In genomic region chr6:41028618-41029486, GRCh38 we compare ENCODE assay signal across 10 cellular contexts. TPM values are rescaled to one million over a fixed set of nuclear protein-coding genes. Genes with fewer than 3 reads are reported as not detected.
A peak's percentile ranks its signal among the peaks of the same experiment; 100 is the strongest.
DNase-seq lines count a peak whose midpoint lies in the region; ATAC-seq and TF ChIP-seq lines count a peak whose summit lies in the region.
"Had no signal": no experiment of that assay in that cellular context is flagged by ENCODE, and none has a peak within 500 bp of the region (broad histone marks: within the 10 kb centered on the region; RNA-seq: fewer than 3 reads in every experiment).

No MANE protein-coding gene starts in this region.

- ATAC-seq in CD8-positive, alpha-beta T cell: peak; percentile 7
- peak; percentile 32 for ATAC-seq in HG02610 (IDR thresholded peaks at IDR 0.05; ENCODE audit: unreplicated experiment)
- ATAC-seq in activated T-cell treated with anti-CD3 and anti-CD28 coated beads, Interleukin-2, amount 50 U/mL, for 72 hours (replicated peaks in 1 of 2): peak in 1 of 2 donors; percentile 1

- peak overlapping the region; percentile 84 for H3K4me3 Mint-ChIP-seq in CD8-positive, alpha-beta T cell
- H3K4me3 Mint-ChIP-seq in activated T-cell treated with anti-CD3 and anti-CD28 coated beads, Interleukin-2, amount 50 U/mL, for 72 hours: peak overlapping the region; percentile 60 to 85

- H3K4me1 Mint-ChIP-seq in CD8-positive, alpha-beta T cell (ENCODE audit: low read depth): peaks cover 21% of the 10 kb centered on the region
- H3K4me1 Mint-ChIP-seq in activated T-cell treated with anti-CD3 and anti-CD28 coated beads, Interleukin-2, amount 50 U/mL, for 72 hours (ENCODE audit: low read depth): peaks cover 23% of the 10 kb centered on the region

- no peaks in the 10 kb centered on the region for H3K27me3 ChIP-seq in CD8-positive, alpha-beta T cell (ENCODE audit: insufficient read depth, low read length)
- no peaks in the 10 kb centered on the region for H3K27me3 ChIP-seq in stomach

- H3K9me3 ChIP-seq in CD8-positive, alpha-beta T cell (ENCODE audit: low read length): no peaks in the 10 kb centered on the region
- no peaks in the 10 kb centered on the region for H3K9me3 ChIP-seq in stomach

- DNase-seq in CD8-positive, alpha-beta T cell: no peak
- DNase-seq in activated T-cell treated with anti-CD3 and anti-CD28 coated beads, Interleukin-2, amount 50 U/mL, for 72 hours: peak in 1 of 2 donors; percentile 8
- no peak for DNase-seq in stomach
- no peak for DNase-seq in GF-D8 (lab: John Stamatoyannopoulos, UW)
- no peak for DNase-seq in inferior parietal cortex (ENCODE audit: extremely low spot score)
- no peak for DNase-seq in dermis blood vessel endothelial cell

- H3K27ac Mint-ChIP-seq in CD8-positive, alpha-beta T cell: peak overlapping the region; percentile 74
- peak overlapping the region; percentile 47 for H3K27ac Mint-ChIP-seq in activated T-cell treated with anti-CD3 and anti-CD28 coated beads, Interleukin-2, amount 50 U/mL, for 72 hours

- no peaks in the 10 kb centered on the region for H3K9me3 Mint-ChIP-seq in CD8-positive, alpha-beta T cell
- no peaks in the 10 kb centered on the region for H3K9me3 Mint-ChIP-seq in activated T-cell treated with anti-CD3 and anti-CD28 coated beads, Interleukin-2, amount 50 U/mL, for 72 hours

- H3K27me3 Mint-ChIP-seq in CD8-positive, alpha-beta T cell (ENCODE audit: low read depth): no peaks in the 10 kb centered on the region
- H3K27me3 Mint-ChIP-seq in activated T-cell treated with anti-CD3 and anti-CD28 coated beads, Interleukin-2, amount 50 U/mL, for 72 hours (ENCODE audit: low read depth): no peaks in the 10 kb centered on the region

- H3K36me3 Mint-ChIP-seq in CD8-positive, alpha-beta T cell: peaks cover 6% of the 10 kb centered on the region
- H3K36me3 Mint-ChIP-seq in activated T-cell treated with anti-CD3 and anti-CD28 coated beads, Interleukin-2, amount 50 U/mL, for 72 hours (ENCODE audit: insufficient read depth in 2 of 2): no peaks in the 10 kb centered on the region

- WGBS in stomach, 5 donors: 37 to 54% (median 51%) methylated on average over 9 of the region's 9 CpGs

- no peak for TF ChIP-seq EP300 in stomach (IDR thresholded peaks at IDR 0.05)

- CTCF ChIA-PET in CD8-positive, alpha-beta T cell (lab: Charles Lee): interaction anchor here (0.8 to 3.1 kb wide), 25 partner anchors 8 to 1689 kb away, joined by 3 to 29 read pairs (median 4); partner anchors contain the start of genes APOBEC2, TSPO2 and UNC5CL

- no peaks in the 10 kb centered on the region for H3K36me3 ChIP-seq in CD8-positive, alpha-beta T cell (ENCODE audit: insufficient read depth, low read length)
- peaks cover 0 to 37% (median 6%) of the 10 kb centered on the region in 4 donors for H3K36me3 ChIP-seq in stomach

- intact Hi-C loops in CD8-positive, alpha-beta T cell (cut with DNase I, micrococcal nuclease): loop anchor here (1.0 to 5.0 kb wide), 7 partner anchors 23 to 1682 kb away; partner anchors contain the start of genes NFYA (in 1 of the 2) and OARD1 (in 1 of the 2)
- intact Hi-C loops in stomach (cut with DNase I; ENCODE audit: low total_unique reads): loop anchor here (10.0 kb wide), 1 partner anchor 114 kb away; no protein-coding TSS in a partner anchor

- TF ChIP-seq POLR2A in stomach (IDR thresholded peaks at IDR 0.05): no peak

- peak overlapping the region; percentile 67 for H3K4me3 ChIP-seq in CD8-positive, alpha-beta T cell (ENCODE audit: low read depth, low read length)
- H3K4me3 ChIP-seq in iPS-11a (ENCODE audit: low read depth, low read length): peak overlapping the region; percentile 47
- peak overlapping the region; percentile 45 to 48 (median 47) for H3K4me3 ChIP-seq in stomach

- TF ChIP-seq CTCF in CD8-positive, alpha-beta T cell (IDR thresholded peaks at IDR 0.05): no peak
- TF ChIP-seq CTCF in stomach (IDR thresholded peaks at IDR 0.05): no peak

- H3K27ac ChIP-seq in CD8-positive, alpha-beta T cell (ENCODE audit: low read depth, low read length): peak overlapping the region; percentile 35
- peak overlapping the region; percentile 71 to 88 (median 80) for H3K27ac ChIP-seq in stomach

- POLR2A ChIA-PET in CD8-positive, alpha-beta T cell (lab: Charles Lee): interaction anchor here (0.6 to 2.2 kb wide), 6 partner anchors 8 to 43 kb away, joined by 3 to 11 read pairs (median 3); partner anchors contain the start of genes NFYA and OARD1

- peaks cover 19% of the 10 kb centered on the region for H3K4me1 ChIP-seq in CD8-positive, alpha-beta T cell (ENCODE audit: insufficient read depth, low read length)
- peaks cover 15 to 50% (median 29%) of the 10 kb centered on the region in 4 donors for H3K4me1 ChIP-seq in stomach

RNA-seq across cellular contexts. Expression of gene UNC5CL, which starts 10.2 kb away (rescaled TPM):
- 1 to 10 TPM; 1.4 to 2.3 TPM for total RNA-seq in CD8-positive, alpha-beta T cell
- total RNA-seq in activated T-cell treated with anti-CD3 and anti-CD28 coated beads, Interleukin-2, amount 50 U/mL, for 72 hours: 1 to 10 TPM; 4.0 to 5.5 TPM
- total RNA-seq in stomach: 10 to 100 TPM in 4 of 5 donors, 1 to 10 TPM in 1; 2.3 to 84.8 (median 58.3) TPM
- 10 to 100 TPM in 1 of 3 donors, 1 to 10 TPM in 2; 4.4 to 13.0 (median 9.7) TPM for polyA plus RNA-seq in stomach
- total RNA-seq in dermis blood vessel endothelial cell: 0.14 and 0.17 TPM in 2 replicates

RNA-seq across cellular contexts. Expression of gene TSPO2, which starts 13.4 kb away (rescaled TPM):
- not detected for total RNA-seq in CD8-positive, alpha-beta T cell
- total RNA-seq in activated T-cell treated with anti-CD3 and anti-CD28 coated beads, Interleukin-2, amount 50 U/mL, for 72 hours: not detected
- total RNA-seq in stomach: not detected
- 1 to 10 TPM in 1 of 3 donors, under 1 TPM in 2; 0.15 to 1.4 (median 0.92) TPM for polyA plus RNA-seq in stomach
- total RNA-seq in dermis blood vessel endothelial cell: not detected in 2 replicates
- total RNA-seq: LHCN-M2, pulmonary artery endothelial cell had no signal

RNA-seq across cellular contexts. Expression of gene APOBEC2, which starts 24.1 kb away (rescaled TPM):
- total RNA-seq in CD8-positive, alpha-beta T cell: not detected
- total RNA-seq in activated T-cell treated with anti-CD3 and anti-CD28 coated beads, Interleukin-2, amount 50 U/mL, for 72 hours: not detected
- total RNA-seq in stomach: 10 to 100 TPM in 1 of 5 donors, 1 to 10 TPM in 1, not detected in 3; 7.2 to 12.6 TPM
- polyA plus RNA-seq in stomach: 10 to 100 TPM in 2 of 3 donors, 1 to 10 TPM in 1; 7.6 to 36.7 (median 11.3) TPM
- 0.19 TPM in 1 of 2 replicates, not detected in the other for total RNA-seq in dermis blood vessel endothelial cell
- total RNA-seq: pulmonary artery endothelial cell had no signal

RNA-seq across cellular contexts. Expression of gene OARD1, which starts 43.3 kb away (rescaled TPM):
- 10 to 100 TPM; 20.8 to 27.2 TPM for total RNA-seq in CD8-positive, alpha-beta T cell
- 10 to 100 TPM; 62.7 to 73.1 TPM for total RNA-seq in activated T-cell treated with anti-CD3 and anti-CD28 coated beads, Interleukin-2, amount 50 U/mL, for 72 hours
- 10 to 100 TPM in 3 of 5 donors, 1 to 10 TPM in 2; 1.2 to 39.7 (median 26.4) TPM for total RNA-seq in stomach
- polyA plus RNA-seq in stomach: 10 to 100 TPM; 36.1 to 69.0 (median 36.6) TPM
- total RNA-seq in dermis blood vessel endothelial cell: 11.2 and 11.6 TPM in 2 replicates

RNA-seq across cellular contexts. Expression of gene NFYA, which starts 43.9 kb away (rescaled TPM):
- total RNA-seq in CD8-positive, alpha-beta T cell: 10 to 100 TPM; 31.7 to 32.7 TPM
- 10 to 100 TPM; 32.4 to 34.4 TPM for total RNA-seq in activated T-cell treated with anti-CD3 and anti-CD28 coated beads, Interleukin-2, amount 50 U/mL, for 72 hours
- total RNA-seq in stomach (10 to 100 TPM in 4 of 5 donors, 1 to 10 TPM in 1; 8.1 to 35.0 (median 20.0) TPM), dermis blood vessel endothelial cell (16.2 and 22.6 TPM in 2 replicates)
- 1 to 10 TPM; 5.0 to 7.6 (median 5.9) TPM for polyA plus RNA-seq in stomach
